In genomic region chr13:99269627-99270252, GRCh38 we compare ENCODE assay signal across 8 cellular contexts. TPM values are rescaled to one million over a fixed set of nuclear protein-coding genes. Genes with fewer than 3 reads are reported as not detected.
DNase-seq lines count a peak whose midpoint lies in the region; ATAC-seq and TF ChIP-seq lines count a peak whose summit lies in the region.

No MANE protein-coding gene starts in this region.

- peaks cover 56% of the 10 kb centered on the region for H3K4me1 ChIP-seq in CD8-positive, alpha-beta memory T cell (ENCODE audit: insufficient read depth, low read length)

- DNase-seq in CD8-positive, alpha-beta memory T cell = peak in 2 of 5 donors; percentile 52 to 53
- DNase-seq in OCI-M1 (lab: John Stamatoyannopoulos, UW) (peak; percentile 76), choroid plexus epithelial cell (ENCODE audit: low read depth) (peak; percentile 87), medulla oblongata (ENCODE audit: extremely low spot score) (peak; percentile 80), GOT3 (lab: John Stamatoyannopoulos, UW) (no peak)
- no peak for DNase-seq in activated CD4-positive, CD25-positive, alpha-beta regulatory T cell treated with anti-CD3 and anti-CD28 coated beads, Interleukin-2, amount 50 U/mL, for 72 hours

- POLR2A ChIA-PET in CD8-positive, alpha-beta memory T cell (lab: Charles Lee) = interaction anchor here (0.7 to 2.9 kb wide), 7 partner anchors 12 to 166 kb away, joined by 3 to 12 read pairs (median 3); partner anchors contain the start of genes GPR18 and UBAC2

- no peaks in the 10 kb centered on the region for H3K9me3 ChIP-seq in CD8-positive, alpha-beta memory T cell (ENCODE audit: low read length)

- H3K36me3 Mint-ChIP-seq in CD8-positive, alpha-beta memory T cell = peaks cover 0 to 35% (median 8%) of the 10 kb centered on the region in 3 donors

- peaks cover 65 to 74% (median 72%) of the 10 kb centered on the region in 3 donors for H3K4me1 Mint-ChIP-seq in CD8-positive, alpha-beta memory T cell

- TF ChIP-seq CTCF in choroid plexus epithelial cell (conservative IDR thresholded peaks at IDR 0.05; ENCODE audit: low read depth, low read length) = peak; percentile 85

- H3K27me3 Mint-ChIP-seq in CD8-positive, alpha-beta memory T cell = no peaks in the 10 kb centered on the region

- CTCF ChIA-PET in CD8-positive, alpha-beta memory T cell (lab: Charles Lee) = interaction anchor here (0.6 to 15.1 kb wide), 60 partner anchors 9 to 386 kb away, joined by 3 to 276 read pairs (median 6); partner anchors contain the start of genes GPR18, GPR183, TM9SF2 and UBAC2

- peak overlapping the region in 7 of 8 donors; percentile 50 to 99 (median 82) for H3K27ac Mint-ChIP-seq in CD8-positive, alpha-beta memory T cell

- H3K4me3 Mint-ChIP-seq in CD8-positive, alpha-beta memory T cell = peak overlapping the region in 1 of 7 donors; percentile 18

- ATAC-seq in GM18861 (IDR thresholded peaks at IDR 0.05; ENCODE audit: unreplicated experiment) = peak; percentile 67
- peak; percentile 80 for ATAC-seq in HG03108 (IDR thresholded peaks at IDR 0.05; ENCODE audit: unreplicated experiment)

- no peak overlapping the region for H3K27ac ChIP-seq in CD8-positive, alpha-beta memory T cell (ENCODE audit: low read depth, low read length)

- peaks cover 0 to 2% (median 2%) of the 10 kb centered on the region in 5 donors for H3K9me3 Mint-ChIP-seq in CD8-positive, alpha-beta memory T cell

- no peaks in the 10 kb centered on the region for H3K36me3 ChIP-seq in CD8-positive, alpha-beta memory T cell (ENCODE audit: insufficient read depth, low read length)

- H3K4me3 ChIP-seq in CD8-positive, alpha-beta memory T cell (ENCODE audit: low read length) = no peak overlapping the region
- no peak overlapping the region for H3K4me3 ChIP-seq in choroid plexus epithelial cell (ENCODE audit: low read depth, low read length)

- H3K27me3 ChIP-seq in CD8-positive, alpha-beta memory T cell (ENCODE audit: insufficient read depth, low read length, poor library complexity, severe bottlenecking) = no peaks in the 10 kb centered on the region

RNA-seq across cellular contexts. Expression of gene GPR18, which starts 11.6 kb away (rescaled TPM):
- 10 to 100 TPM; 15.2 to 16.2 TPM for total RNA-seq in CD8-positive, alpha-beta memory T cell
- 32.4 TPM for polyA plus RNA-seq in CD8-positive, alpha-beta memory T cell

RNA-seq across cellular contexts. Expression of gene GPR183, which starts 37.5 kb away (rescaled TPM):
- total RNA-seq in CD8-positive, alpha-beta memory T cell = 10 to 100 TPM; 61.5 to 62.8 TPM
- polyA plus RNA-seq in CD8-positive, alpha-beta memory T cell = 232 TPM

Comparison
In these comparisons a context has a peak if more than half of its experiments do, and no peak if none do; other contexts are left out.
1. DNase-seq: peak in OCI-M1 (single experiment), choroid plexus epithelial cell (single experiment) and medulla oblongata (single experiment); none in GOT3 (single experiment) and activated CD4-positive, CD25-positive, alpha-beta regulatory T cell treated with anti-CD3 and anti-CD28 coated beads, Interleukin-2, amount 50 U/mL, for 72 hours (single experiment).